Comparison of ENCODE assay signal across 25 cellular contexts in the genomic region with DNA sequence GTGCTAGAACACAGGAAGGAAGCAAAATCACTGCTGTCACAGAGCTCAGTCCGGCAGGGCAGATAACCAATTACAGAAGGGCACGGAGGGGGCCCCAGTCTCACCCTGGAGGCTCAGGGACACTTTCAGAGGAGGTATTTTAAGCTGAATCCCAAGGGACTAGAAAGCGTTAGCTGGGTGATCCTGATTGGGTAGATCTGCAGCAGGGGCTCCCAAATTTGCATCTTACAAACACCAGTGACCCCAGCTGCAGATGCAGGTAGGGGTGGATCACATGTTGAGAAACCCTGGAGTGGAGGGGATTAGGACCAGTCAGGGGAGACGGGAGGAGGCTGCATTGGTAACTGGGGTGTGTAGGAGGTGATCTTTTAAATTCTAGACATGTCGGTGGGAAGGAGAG.
DNase-seq lines count a peak whose midpoint lies in the region; ATAC-seq, FAIRE-seq and TF ChIP-seq lines count a peak whose summit lies in the region.
"Had no signal": no experiment of that assay in that cellular context is flagged by ENCODE, and none has a peak within 500 bp of the region (broad histone marks: within the 10 kb centered on the region; RNA-seq: fewer than 3 reads in every experiment).

No MANE protein-coding gene starts in this region.

- TF ChIP-seq CTCF in mammary epithelial cell (conservative IDR thresholded peaks at IDR 0.05 in 1 of 2, IDR thresholded peaks at IDR 0.05 in 1 of 2; ENCODE audit: extremely low read depth in 1 of 2, insufficient read depth in 1 of 2, low read depth in 1 of 2, low read length in 2 of 2): no peak

- H3K9me3 ChIP-seq in mammary epithelial cell (replicated peaks; ENCODE audit: insufficient read depth, low read length) (no peaks in the 10 kb centered on the region), small intestine (ENCODE audit: control insufficient read depth, low read depth) (no peaks in the 10 kb centered on the region)
- H3K9me3 ChIP-seq: right atrium auricular region, tibial artery had no signal

- 89% methylated on average over 4 of the region's 5 CpGs for WGBS in mammary epithelial cell (ENCODE audit: low coverage, missing lambda C conversion rate)
- WGBS in small intestine, 3 donors: 66 to 75% (median 70%) methylated on average over 5 of the region's 5 CpGs

- in situ Hi-C loops in mammary epithelial cell (cut with MboI; ENCODE audit: low sequenced_read_pairs in 2 of 2): loop anchor here in 1 of 2 donors (10.0 to 25.0 kb wide), 2 partner anchors 207 to 474 kb away; no protein-coding TSS in a partner anchor

- DNase-seq in activated CD8-positive, alpha-beta memory T cell treated with anti-CD3 and anti-CD28 coated beads, Interleukin-2, amount 10 ng/mL, durations not matched to agents 7 days and 5 days: peak; percentile 34
- DNase-seq in activated CD8-positive, alpha-beta memory T cell treated with anti-CD3 and anti-CD28 coated beads for 24 hours: no peak
- DNase-seq in NCI-H526 (lab: John Stamatoyannopoulos, UW): peak; percentile 54 to 69
- DNase-seq in NK-92 (lab: John Stamatoyannopoulos, UW; ENCODE audit: unreplicated experiment): no peak
- no peak for DNase-seq in D341Med (ENCODE audit: low spot score)
- DNase-seq in mammary epithelial cell: no peak
- DNase-seq in small intestine: no peak
- DNase-seq: 8988T; activated CD4-positive, alpha-beta T cell treated with anti-CD3 and anti-CD28 coated beads, Interleukin-2, amount 50 U/mL, for 4 hours; CD4-positive, alpha-beta T cell; cortex of kidney; GF-D8; mesendoderm; NCI-H2081 treated with DMSO at 0.1 percent for 48 hours; NCI-H774; SHP77; stimulated activated CD4-positive, alpha-beta T cell treated with anti-CD3 and anti-CD28 coated beads, Interleukin-2, amount 100 ng/mL, for 24 hours; stimulated activated CD8-positive, alpha-beta memory T cell treated with anti-CD3 and anti-CD28 coated beads, Interleukin-4, amount 100 ng/mL, for 48 hours; T1000; tibial artery had no signal

- H3K4me1 ChIP-seq in mammary epithelial cell (ENCODE audit: insufficient read depth, low read length) (peaks cover 8% of the 10 kb centered on the region), small intestine (ENCODE audit: control insufficient read depth in 2 of 2, insufficient read depth in 1 of 2, low read depth in 1 of 2, low read length in 1 of 2) (no peaks in the 10 kb centered on the region)

- no peak overlapping the region for H3K27ac ChIP-seq in mammary epithelial cell (ENCODE audit: insufficient read depth, low read depth, low read length)
- no peak overlapping the region for H3K27ac ChIP-seq in small intestine (ENCODE audit: low read depth in 1 of 2, low read length in 1 of 2)
- H3K27ac ChIP-seq: right atrium auricular region, tibial artery had no signal

- H3K27me3 ChIP-seq in mammary epithelial cell (ENCODE audit: insufficient read depth, low read length) (no peaks in the 10 kb centered on the region), small intestine (ENCODE audit: control insufficient read depth in 2 of 2, insufficient read depth in 2 of 2, low read length in 2 of 2) (no peaks in the 10 kb centered on the region)
- H3K27me3 ChIP-seq: right atrium auricular region, tibial artery had no signal

- H3K27ac Mint-ChIP-seq in activated CD8-positive, alpha-beta memory T cell treated with anti-CD3 and anti-CD28 coated beads, Interleukin-2, amount 10 ng/mL, durations not matched to agents 7 days and 5 days: no peak overlapping the region
- H3K27ac Mint-ChIP-seq: activated T-helper 17 cell treated with anti-CD3 and anti-CD28 coated beads, Interleukin-2, amount 50 U/mL, for 72 hours; CD4-positive, alpha-beta T cell had no signal

- H3K4me3 ChIP-seq in mammary epithelial cell (replicated peaks in 1 of 3; ENCODE audit: insufficient read depth in 1 of 3, low read depth in 2 of 3, low read length in 3 of 3) (no peak overlapping the region), small intestine (ENCODE audit: low read depth in 1 of 2, low read length in 2 of 2) (no peak overlapping the region)
- H3K4me3 ChIP-seq: right atrium auricular region, tibial artery had no signal

- no peak for ATAC-seq in activated CD8-positive, alpha-beta memory T cell treated with anti-CD3 and anti-CD28 coated beads, Interleukin-2, amount 10 ng/mL, durations not matched to agents 7 days and 5 days
- ATAC-seq in HG02759 (IDR thresholded peaks at IDR 0.05; ENCODE audit: unreplicated experiment): peak; percentile 70
- ATAC-seq: activated T-helper 17 cell treated with anti-CD3 and anti-CD28 coated beads, Interleukin-2, amount 50 U/mL, for 72 hours; esophagus mucosa had no signal

- no peak overlapping the region for H3K4me3 Mint-ChIP-seq in activated CD8-positive, alpha-beta memory T cell treated with anti-CD3 and anti-CD28 coated beads, Interleukin-2, amount 10 ng/mL, durations not matched to agents 7 days and 5 days
- H3K4me3 Mint-ChIP-seq: activated T-helper 17 cell treated with anti-CD3 and anti-CD28 coated beads, Interleukin-2, amount 50 U/mL, for 72 hours; CD4-positive, alpha-beta T cell had no signal

- no peaks in the 10 kb centered on the region for H3K79me2 ChIP-seq in mammary epithelial cell (ENCODE audit: insufficient read depth, low read length)

- H2AFZ ChIP-seq in mammary epithelial cell (ENCODE audit: low read depth, low read length): no peak overlapping the region

- no peaks in the 10 kb centered on the region for H4K20me1 ChIP-seq in mammary epithelial cell (ENCODE audit: insufficient read depth, low read length)

- no peak overlapping the region for H3K9ac ChIP-seq in mammary epithelial cell (ENCODE audit: insufficient read depth, low read length)

- intact Hi-C loops in mammary epithelial cell (cut with micrococcal nuclease): loop anchor here (10.0 kb wide), 1 partner anchor 403 kb away; no protein-coding TSS in a partner anchor

- H3K36me3 ChIP-seq in mammary epithelial cell (ENCODE audit: insufficient read depth, low read length): no peaks in the 10 kb centered on the region
- H3K36me3 ChIP-seq in small intestine (ENCODE audit: control insufficient read depth in 2 of 2, insufficient read depth in 2 of 2, low read length in 2 of 2): no peaks in the 10 kb centered on the region
- H3K36me3 ChIP-seq: right atrium auricular region, tibial artery had no signal

- peaks cover 11% of the 10 kb centered on the region for H3K27me3 Mint-ChIP-seq in activated CD8-positive, alpha-beta memory T cell treated with anti-CD3 and anti-CD28 coated beads, Interleukin-2, amount 10 ng/mL, durations not matched to agents 7 days and 5 days

- no peak overlapping the region for H3K4me2 ChIP-seq in mammary epithelial cell (ENCODE audit: insufficient read depth, low read depth, low read length)

- no peaks in the 10 kb centered on the region for H3K36me3 Mint-ChIP-seq in activated CD8-positive, alpha-beta memory T cell treated with anti-CD3 and anti-CD28 coated beads, Interleukin-2, amount 10 ng/mL, durations not matched to agents 7 days and 5 days

- CTCF ChIA-PET in activated CD8-positive, alpha-beta memory T cell treated with anti-CD3 and anti-CD28 coated beads, Interleukin-2, amount 10 ng/mL, durations not matched to agents 7 days and 5 days (lab: Charles Lee): interaction anchor here (1.5 kb wide), 1 partner anchor 225 kb away, joined by 6 read pairs; no protein-coding TSS in a partner anchor
- CTCF ChIA-PET in mammary epithelial cell (lab: Charles Lee; ENCODE audit: low non-redundant PET): no interaction called here

- dilution Hi-C loops in mammary epithelial cell (cut with HindIII; ENCODE audit: low sequenced_read_pairs): no loop called here

- H3K4me1 Mint-ChIP-seq in activated CD8-positive, alpha-beta memory T cell treated with anti-CD3 and anti-CD28 coated beads, Interleukin-2, amount 10 ng/mL, durations not matched to agents 7 days and 5 days: no peaks in the 10 kb centered on the region
- H3K4me1 Mint-ChIP-seq: activated T-helper 17 cell treated with anti-CD3 and anti-CD28 coated beads, Interleukin-2, amount 50 U/mL, for 72 hours had no signal

- no peak for FAIRE-seq in small intestine (lab: Jason Lieb, UNC)
- FAIRE-seq: islet of Langerhans had no signal

- H3K9me3 Mint-ChIP-seq in activated CD8-positive, alpha-beta memory T cell treated with anti-CD3 and anti-CD28 coated beads, Interleukin-2, amount 10 ng/mL, durations not matched to agents 7 days and 5 days (ENCODE audit: low read depth): no peaks in the 10 kb centered on the region
- H3K9me3 Mint-ChIP-seq: activated T-helper 17 cell treated with anti-CD3 and anti-CD28 coated beads, Interleukin-2, amount 50 U/mL, for 72 hours; CD4-positive, alpha-beta T cell had no signal

- BruUV-seq in mammary epithelial cell (replicated peaks; lab: Mats Ljungman, UMichigan): no TSS peak

Comparison
In these comparisons a context has a peak if more than half of its experiments do, and no peak if none do; other contexts are left out.
1. DNase-seq: peak in activated CD8-positive, alpha-beta memory T cell treated with anti-CD3 and anti-CD28 coated beads, Interleukin-2, amount 10 ng/mL, durations not matched to agents 7 days and 5 days (single experiment) and NCI-H526 (2 of 2); none in activated CD8-positive, alpha-beta memory T cell treated with anti-CD3 and anti-CD28 coated beads for 24 hours (single experiment), NK-92 (single experiment), D341Med (single experiment), mammary epithelial cell (single experiment) and small intestine (single experiment).